22 cellular contexts compared by ENCODE assay signal in the genomic region with DNA sequence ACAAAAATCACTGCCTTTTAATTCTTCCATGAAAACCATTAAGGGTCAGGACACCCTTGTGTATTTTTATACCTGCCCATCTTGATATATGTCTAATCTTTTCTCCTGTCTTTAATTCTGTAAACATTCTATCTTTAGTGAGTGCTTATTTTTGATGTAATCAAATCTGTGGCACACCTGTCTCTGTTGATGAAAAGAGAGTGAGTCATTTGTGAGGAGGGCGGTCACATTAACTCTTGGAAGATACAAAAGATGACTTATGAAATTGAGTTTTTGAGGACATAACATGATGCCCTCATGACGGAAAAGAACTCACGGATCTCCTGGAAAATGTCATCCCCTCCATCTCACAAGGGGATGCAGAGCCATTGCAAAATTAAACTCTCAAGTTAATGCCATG.
"Had no signal": no experiment of that assay in that cellular context is flagged by ENCODE, and none has a peak within 500 bp of the region (broad histone marks: within the 10 kb centered on the region; RNA-seq: fewer than 3 reads in every experiment).

No MANE protein-coding gene starts in this region.

- H3K4me1 Mint-ChIP-seq: activated naive CD4-positive, alpha-beta T cell treated with anti-CD3 and anti-CD28 coated beads, Interleukin-2, amount 50 U/mL, for 24 hours; immature natural killer cell; memory B cell; naive B cell; neural crest cell had no signal

- H3K27ac Mint-ChIP-seq: activated naive CD4-positive, alpha-beta T cell treated with anti-CD3 and anti-CD28 coated beads, Interleukin-2, amount 50 U/mL, for 24 hours; immature natural killer cell; memory B cell; naive B cell; stimulated activated naive CD8-positive, alpha-beta T cell treated with anti-CD3 and anti-CD28 coated beads, Interleukin-15, Interleukin-2, amounts not matched to agents 100 ng/mL and 50 ng/mL, for 24 hours had no signal

- ATAC-seq: esophagus mucosa, heart right ventricle, right cardiac atrium had no signal

- H3K27me3 ChIP-seq: ascending aorta, heart right ventricle, tibial nerve had no signal

- H3K4me3 Mint-ChIP-seq: activated naive CD4-positive, alpha-beta T cell treated with anti-CD3 and anti-CD28 coated beads, Interleukin-2, amount 50 U/mL, for 24 hours; immature natural killer cell; memory B cell; naive B cell; neural crest cell; stimulated activated naive CD8-positive, alpha-beta T cell treated with anti-CD3 and anti-CD28 coated beads, Interleukin-15, Interleukin-2, amounts not matched to agents 100 ng/mL and 50 ng/mL, for 24 hours had no signal

- H3K27ac ChIP-seq: coronary artery, heart right ventricle, prostate gland, tibial nerve, WERI-Rb-1 had no signal

- H3K4me1 ChIP-seq: heart right ventricle, prostate gland, tibial nerve had no signal

- H3K9me3 Mint-ChIP-seq: memory B cell, naive B cell, neural crest cell had no signal

- H3K36me3 ChIP-seq: ascending aorta, heart right ventricle, prostate gland, tibial nerve, WERI-Rb-1 had no signal

- H3K36me3 Mint-ChIP-seq: activated naive CD4-positive, alpha-beta T cell treated with anti-CD3 and anti-CD28 coated beads, Interleukin-2, amount 50 U/mL, for 24 hours; immature natural killer cell; memory B cell; naive B cell had no signal

- H3K27me3 Mint-ChIP-seq: activated naive CD4-positive, alpha-beta T cell treated with anti-CD3 and anti-CD28 coated beads, Interleukin-2, amount 50 U/mL, for 24 hours; memory B cell; naive B cell; stimulated activated naive CD8-positive, alpha-beta T cell treated with anti-CD3 and anti-CD28 coated beads, Interleukin-15, Interleukin-2, amounts not matched to agents 100 ng/mL and 50 ng/mL, for 24 hours had no signal

- H3K9me3 ChIP-seq: ascending aorta, prostate gland had no signal

- H3K4me3 ChIP-seq: ascending aorta, coronary artery, heart right ventricle, prostate gland, tibial nerve had no signal

- DNase-seq: activated CD4-positive, alpha-beta T cell treated with anti-CD3 and anti-CD28 coated beads for 1 hour; activated CD8-positive, alpha-beta memory T cell treated with anti-CD3 and anti-CD28 coated beads for 24 hours; activated CD8-positive, alpha-beta memory T cell treated with anti-CD3 and anti-CD28 coated beads, Interleukin-2, amount 50 U/mL, for 48 hours; activated effector memory CD4-positive, alpha-beta T cell treated with Interleukin-2 at 50 U/mL for 16 hours; activated T-cell treated with anti-CD3 and anti-CD28 coated beads, Interleukin-2, amount 50 U/mL, for 48 hours; heart right ventricle; immature natural killer cell; naive B cell; right cardiac atrium; small intestine; stimulated activated CD4-positive, alpha-beta T cell treated with anti-CD3 and anti-CD28 coated beads, Interleukin-15, amount 100 ng/mL, for 24 hours; stimulated activated CD4-positive, alpha-beta T cell treated with anti-CD3 and anti-CD28 coated beads, Interleukin-2, amount 100 ng/mL, for 48 hours; WERI-Rb-1 had no signal
